In genomic region chr17:46742539-46743270, GRCh38 we compare ENCODE assay signal across 1 cellular context.
A peak's percentile ranks its signal among the peaks of the same experiment; 100 is the strongest.
TF ChIP-seq lines count a peak whose summit lies in the region.

No MANE protein-coding gene starts in this region.

TF ChIP-seq in HCT116, 20 proteins besides CTCF, POLR2A, EP300 and RAD21 (continued from another document):
- TF ChIP-seq MAX (IDR thresholded peaks at IDR 0.05), result 0 out of 2 replicates have a peak, but pooled peaks have one; percentile 45
- TF ChIP-seq TCF7L2 (IDR thresholded peaks at IDR 0.05; ENCODE audit: borderline replicate concordance, extremely low read depth, insufficient read depth, insufficient read length), result no peak
- TF ChIP-seq, protein P1, sequence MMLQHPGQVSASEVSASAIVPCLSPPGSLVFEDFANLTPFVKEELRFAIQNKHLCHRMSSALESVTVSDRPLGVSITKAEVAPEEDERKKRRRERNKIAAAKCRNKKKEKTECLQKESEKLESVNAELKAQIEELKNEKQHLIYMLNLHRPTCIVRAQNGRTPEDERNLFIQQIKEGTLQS (IDR thresholded peaks at IDR 0.05), result no peak
- TF ChIP-seq EZH2phosphoT487 (IDR thresholded peaks at IDR 0.05; ENCODE audit: borderline replicate concordance), result no peak
- no peak for TF ChIP-seq ZFX (IDR thresholded peaks at IDR 0.05)
- TF ChIP-seq FOSL1 (IDR thresholded peaks at IDR 0.05; ENCODE audit: low read depth), result peak; percentile 85
- TF ChIP-seq EZH2 (IDR thresholded peaks at IDR 0.05), result no peak
- peak; percentile 40; the same call in 1 of the 2 replicates for TF ChIP-seq SRF (IDR thresholded peaks at IDR 0.05; ENCODE audit: low read depth)
- TF ChIP-seq, protein P2, sequence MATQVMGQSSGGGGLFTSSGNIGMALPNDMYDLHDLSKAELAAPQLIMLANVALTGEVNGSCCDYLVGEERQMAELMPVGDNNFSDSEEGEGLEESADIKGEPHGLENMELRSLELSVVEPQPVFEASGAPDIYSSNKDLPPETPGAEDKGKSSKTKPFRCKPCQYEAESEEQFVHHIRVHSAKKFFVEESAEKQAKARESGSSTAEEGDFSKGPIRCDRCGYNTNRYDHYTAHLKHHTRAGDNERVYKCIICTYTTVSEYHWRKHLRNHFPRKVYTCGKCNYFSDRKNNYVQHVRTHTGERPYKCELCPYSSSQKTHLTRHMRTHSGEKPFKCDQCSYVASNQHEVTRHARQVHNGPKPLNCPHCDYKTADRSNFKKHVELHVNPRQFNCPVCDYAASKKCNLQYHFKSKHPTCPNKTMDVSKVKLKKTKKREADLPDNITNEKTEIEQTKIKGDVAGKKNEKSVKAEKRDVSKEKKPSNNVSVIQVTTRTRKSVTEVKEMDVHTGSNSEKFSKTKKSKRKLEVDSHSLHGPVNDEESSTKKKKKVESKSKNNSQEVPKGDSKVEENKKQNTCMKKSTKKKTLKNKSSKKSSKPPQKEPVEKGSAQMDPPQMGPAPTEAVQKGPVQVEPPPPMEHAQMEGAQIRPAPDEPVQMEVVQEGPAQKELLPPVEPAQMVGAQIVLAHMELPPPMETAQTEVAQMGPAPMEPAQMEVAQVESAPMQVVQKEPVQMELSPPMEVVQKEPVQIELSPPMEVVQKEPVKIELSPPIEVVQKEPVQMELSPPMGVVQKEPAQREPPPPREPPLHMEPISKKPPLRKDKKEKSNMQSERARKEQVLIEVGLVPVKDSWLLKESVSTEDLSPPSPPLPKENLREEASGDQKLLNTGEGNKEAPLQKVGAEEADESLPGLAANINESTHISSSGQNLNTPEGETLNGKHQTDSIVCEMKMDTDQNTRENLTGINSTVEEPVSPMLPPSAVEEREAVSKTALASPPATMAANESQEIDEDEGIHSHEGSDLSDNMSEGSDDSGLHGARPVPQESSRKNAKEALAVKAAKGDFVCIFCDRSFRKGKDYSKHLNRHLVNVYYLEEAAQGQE (IDR thresholded peaks at IDR 0.05; ENCODE audit: low read depth), result no peak
- TF ChIP-seq CEBPB (IDR thresholded peaks at IDR 0.05; ENCODE audit: low read depth), result 0 out of 2 replicates have a peak, but pooled peaks have one; percentile 43
